Comparison of ENCODE assay signal across 8 cellular contexts in genomic region chr17:44774271-44775135, GRCh38. TPM values are rescaled to one million over a fixed set of nuclear protein-coding genes. Genes with fewer than 3 reads are reported as not detected.
DNase-seq lines count a peak whose midpoint lies in the region; ATAC-seq, FAIRE-seq and TF ChIP-seq lines count a peak whose summit lies in the region.

No MANE protein-coding gene starts in this region.

- H3K23me2 ChIP-seq in H1 (ENCODE audit: low read depth, low read length): peaks cover 6% of the 10 kb centered on the region; the same call in 1 of the 2 replicates

- no peaks in the 10 kb centered on the region for H3K79me2 ChIP-seq in H1 (ENCODE audit: control insufficient read depth in 1 of 2, insufficient read depth in 2 of 2, low read length in 2 of 2)

- H2BK12ac ChIP-seq in H1 (ENCODE audit: low read depth, low read length): 0 out of 2 replicates have a peak overlapping the region, but pooled peaks have one; percentile 39

- DNase-seq in GM10266 (ENCODE audit: extremely low spot score) (peak; percentile 89), HUDEP-2 (lab: John Stamatoyannopoulos, UW; ENCODE audit: unreplicated experiment in 76 of 76) (peak in 68 of 76 experiments; percentile 16 to 89 (median 66)), NOMO-1 (lab: John Stamatoyannopoulos, UW; ENCODE audit: unreplicated experiment in 2 of 2) (peak; percentile 66 to 67), H1 (ENCODE audit: low read depth in 1 of 2, low spot score in 2 of 2) (peak; percentile 56 to 100), mesenteric fat pad (ENCODE audit: low spot score) (peak; percentile 96)
- DNase-seq in activated CD8-positive, alpha-beta memory T cell treated with anti-CD3 and anti-CD28 coated beads for 4 hours (ENCODE audit: low read depth in 2 of 2): peak; percentile 70 to 75
- DNase-seq in stimulated activated CD8-positive, alpha-beta memory T cell treated with anti-CD3 and anti-CD28 coated beads, Interleukin-12 subunit alpha, Interleukin-12 subunit beta, amount 100 ng/mL, for 4 hours (ENCODE audit: low read depth): peak; percentile 70

- peaks cover 3 to 18% (median 12%) of the 10 kb centered on the region in 4 experiments; a peak in 6 of 7 replicates for H3K27me3 ChIP-seq in H1 (replicated peaks in 1 of 4; ENCODE audit: control insufficient read depth in 3 of 4, extremely low read depth in 1 of 4, insufficient read depth in 3 of 4, low read length in 3 of 4)

- H3K4ac ChIP-seq in H1 (replicated peaks; ENCODE audit: insufficient read length, low read depth, low read length): no peak overlapping the region

- no peak overlapping the region for H4K5ac ChIP-seq in H1 (ENCODE audit: insufficient read length, low read depth, low read length)

- no peak overlapping the region for H3K27ac ChIP-seq in H1 (ENCODE audit: low read depth, low read length)

- no peak overlapping the region for H3K56ac ChIP-seq in H1 (replicated peaks; ENCODE audit: insufficient read length, low read depth, low read length)

- no peak overlapping the region for H2BK120ac ChIP-seq in H1 (replicated peaks; ENCODE audit: low read depth, low read length)

- TF ChIP-seq CTCF in GM10266 (IDR thresholded peaks at IDR 0.05; ENCODE audit: control insufficient read depth, insufficient read depth, low read depth, missing control alignments): peak; percentile 100
- peak; percentile 97 to 99 (median 99) for TF ChIP-seq CTCF in H1 (IDR thresholded peaks at IDR 0.05; ENCODE audit: control extremely low read depth in 1 of 3, insufficient read depth in 1 of 3, low read depth in 1 of 3, low read length in 3 of 3)

- WGBS in H1 (ENCODE audit: extremely low coverage in 1 of 2, insufficient coverage in 1 of 2, insufficient read length in 1 of 2, insufficient replicate concordance in 2 of 2, low coverage in 1 of 2, low lambda C conversion rate in 2 of 2, missing lambda C conversion rate in 1 of 2), 2 experiments: 41% methylated on average over 40 of the region's 42 CpGs; no CpG with 5 or more reads in 1 of the 2 experiments

- H3K9me3 ChIP-seq in H1 (ENCODE audit: insufficient read depth in 2 of 2, low read depth in 1 of 2, low read length in 1 of 2): no peaks in the 10 kb centered on the region

- H3K4me1 ChIP-seq in H1 (replicated peaks in 1 of 4; ENCODE audit: control insufficient read depth in 3 of 4, insufficient read depth in 4 of 4, low read length in 3 of 4): peaks cover 0 to 11% (median 3%) of the 10 kb centered on the region in 4 experiments; a peak in 5 of 7 replicates

- peak overlapping the region; percentile 16 to 94 for H3K4me2 ChIP-seq in H1 (ENCODE audit: insufficient read depth in 1 of 2, low read depth in 2 of 2, low read length in 2 of 2)

- H2BK5ac ChIP-seq in H1 (ENCODE audit: low read depth, low read length): 0 out of 2 replicates have a peak overlapping the region, but pooled peaks have one; percentile 44

- no peak for ATAC-seq in GM21360 (IDR thresholded peaks at IDR 0.05; ENCODE audit: unreplicated experiment)

- H3K4me3 ChIP-seq in H1 (ENCODE audit: extremely low read depth in 1 of 4, insufficient read depth in 2 of 4, low read depth in 3 of 4, low read length in 4 of 4): peak overlapping the region; percentile 45 to 76 (median 59)

- H2BK20ac ChIP-seq in H1 (ENCODE audit: low read length): no peak overlapping the region

- peak overlapping the region in 2 of 4 experiments; percentile 33 to 51; a peak in 4 of 7 replicates for H3K9ac ChIP-seq in H1 (replicated peaks in 1 of 4; ENCODE audit: extremely low read depth in 1 of 4, low read depth in 3 of 4, low read length in 3 of 4)

- H4K91ac ChIP-seq in H1 (replicated peaks; ENCODE audit: insufficient read length, low read length): no peak overlapping the region

- peak; percentile 98 to 99 for TF ChIP-seq RAD21 in H1 (IDR thresholded peaks at IDR 0.05 in 1 of 2, conservative IDR thresholded peaks at IDR 0.05 in 1 of 2; ENCODE audit: low read depth in 2 of 2, low read length in 2 of 2)

- no peaks in the 10 kb centered on the region for H3K36me3 ChIP-seq in H1 (ENCODE audit: control insufficient read depth in 2 of 4, insufficient read depth in 4 of 4, low read length in 3 of 4)

- no peak overlapping the region for H3K23ac ChIP-seq in H1 (ENCODE audit: insufficient read length)

- H3K79me1 ChIP-seq in H1 (ENCODE audit: low read depth, low read length): no peaks in the 10 kb centered on the region

- POLR2A ChIA-PET in H1 (lab: Charles Lee; ENCODE audit: partially characterized antibody): interaction anchor here (0.8 to 2.4 kb wide), 15 partner anchors 8 to 245 kb away, joined by 3 to 14 read pairs (median 4); partner anchors contain the start of genes ADAM11 and GJC1

- no peak overlapping the region; the same call in 1 of the 2 replicates for H2AFZ ChIP-seq in H1 (ENCODE audit: low read length)

- CTCF ChIA-PET in H1 (lab: Charles Lee; ENCODE audit: partially characterized antibody): interaction anchor here (0.6 to 26.7 kb wide), 14 partner anchors 9 to 179 kb away, joined by 3 to 577 read pairs (median 5); partner anchors contain the start of genes ADAM11 and HIGD1B

- no peak overlapping the region for H3K14ac ChIP-seq in H1 (ENCODE audit: insufficient read length)

- H2BK15ac ChIP-seq in H1 (ENCODE audit: low read length): peak overlapping the region; percentile 72; the same call in 1 of the 2 replicates

- TF ChIP-seq EP300 in H1 (IDR thresholded peaks at IDR 0.05; ENCODE audit: borderline replicate concordance in 1 of 2, low read depth in 2 of 2, low read length in 2 of 2): no peak

- no peak; a peak in 1 of 3 replicates for TF ChIP-seq POLR2A in H1 (IDR thresholded peaks at IDR 0.05; ENCODE audit: control extremely low read depth in 1 of 2, low read depth in 2 of 2, low read length in 2 of 2)

- FAIRE-seq in H1 (lab: Jason Lieb, UNC): no peak

- no peak overlapping the region for H2AK5ac ChIP-seq in H1 (ENCODE audit: low read depth, low read length)

- peak overlapping the region; percentile 83; the same call in 1 of the 2 replicates for H3K18ac ChIP-seq in H1 (ENCODE audit: extremely low read depth, low read length)

- H4K20me1 ChIP-seq in H1 (replicated peaks in 1 of 2; ENCODE audit: control insufficient read depth in 1 of 2, insufficient read depth in 2 of 2, low read length in 2 of 2): peaks cover 0 to 2% of the 10 kb centered on the region in 2 experiments

- H4K8ac ChIP-seq in H1 (ENCODE audit: extremely low read depth, insufficient read depth, low read length): peak overlapping the region; percentile 19; the same call in 1 of the 2 replicates

TF ChIP-seq in H1, 55 proteins besides CTCF, POLR2A, EP300 and RAD21 (continues in another document):
- TF ChIP-seq KDM1A (IDR thresholded peaks at IDR 0.05; ENCODE audit: borderline replicate concordance, low read length) (no peak), KDM5A (IDR thresholded peaks at IDR 0.05; ENCODE audit: low read length) (peak; percentile 7; the same call in 1 of the 2 replicates), GABPA (IDR thresholded peaks at IDR 0.05; ENCODE audit: borderline replicate concordance, insufficient read depth, low read length) (no peak), SIX5 (IDR thresholded peaks at IDR 0.05; ENCODE audit: low read depth, low read length) (no peak), TAF7 (optimal IDR thresholded peaks at IDR 0.05; ENCODE audit: borderline replicate concordance, low read depth, low read length) (no peak), CTBP2 (IDR thresholded peaks at IDR 0.05; ENCODE audit: borderline replicate concordance, insufficient read depth, insufficient read length, low read length) (no peak), BACH1 (IDR thresholded peaks at IDR 0.05; ENCODE audit: low read length) (no peak), TCF12 (IDR thresholded peaks at IDR 0.05; ENCODE audit: low read depth, low read length) (no peak), ZNF274 (IDR thresholded peaks at IDR 0.05; ENCODE audit: borderline replicate concordance, extremely low read depth, low read length) (no peak), CBX8 (IDR thresholded peaks at IDR 0.05; ENCODE audit: borderline replicate concordance, low read depth, low read length) (no peak), E2F6 (IDR thresholded peaks at IDR 0.05) (peak; percentile 46; the same call in 1 of the 2 replicates), EZH2 (IDR thresholded peaks at IDR 0.05; ENCODE audit: low read depth, low read length, severe bottlenecking) (no peak), POU5F1 (IDR thresholded peaks at IDR 0.05; ENCODE audit: low read depth, low read length) (no peak), MAFK (IDR thresholded peaks at IDR 0.05; ENCODE audit: low read depth, low read length) (no peak), SRF (IDR thresholded peaks at IDR 0.05; ENCODE audit: low read depth, low read length) (0 out of 2 replicates have a peak, but pooled peaks have one; percentile 20), JUN (IDR thresholded peaks at IDR 0.05; ENCODE audit: low read depth, low read length) (no peak), SP1 (IDR thresholded peaks at IDR 0.05; ENCODE audit: low read depth, low read length) (no peak)

RNA-seq across cellular contexts. Expression of gene ADAM11, which starts 15.7 kb away (rescaled TPM):
- 2.8 and 2.9 TPM in 2 replicates for total RNA-seq in H1 (2021; fragmentation: NEBNext Ultra II Directional; extraction: Animal tissue kit (Norgen Biotek cat#: 25700))
- polyA plus RNA-seq in H1 (2011; rRNA removed): 2.3 and 2.7 TPM in 2 replicates
- polyA plus RNA-seq in H1 (2011; cell fraction: cytosol; rRNA removed): 2.4 TPM
- 21.8 TPM for polyA plus RNA-seq in H1 (2011; cell fraction: nucleus; rRNA removed)
- 3.5 to 5.7 TPM (median 4.1 TPM) in 4 replicates for polyA plus RNA-seq in H1 (2012, experiment 1 of 2)
- polyA plus RNA-seq in H1 (2012, experiment 2 of 2): 2.1 TPM
- polyA plus RNA-seq in H1 (2013, experiment 1 of 2): 1.1 TPM
- polyA plus RNA-seq in H1 (2013, experiment 2 of 2): 0.92 TPM
- 1.6 and 1.8 TPM in 2 replicates for polyA minus RNA-seq in H1 (2011; rRNA and poly(A)+ RNA removed)
- 2.6 TPM for polyA minus RNA-seq in H1 (2011; cell fraction: cytosol; rRNA and poly(A)+ RNA removed)
- polyA minus RNA-seq in H1 (2011; cell fraction: nucleus; rRNA and poly(A)+ RNA removed): 3.7 TPM
- 0.67 TPM for total RNA-seq in mesenteric fat pad

RNA-seq across cellular contexts. Expression of gene GJC1, which starts 55.6 kb away (rescaled TPM):
- 154 and 156 TPM in 2 replicates for total RNA-seq in H1 (2021; fragmentation: NEBNext Ultra II Directional; extraction: Animal tissue kit (Norgen Biotek cat#: 25700))
- polyA plus RNA-seq in H1 (2011; rRNA removed): 22.1 and 29.1 TPM in 2 replicates
- polyA plus RNA-seq in H1 (2011; cell fraction: cytosol; rRNA removed): 38.6 TPM
- polyA plus RNA-seq in H1 (2011; cell fraction: nucleus; rRNA removed): 31.1 TPM
- 55.4 to 86.8 TPM (median 72.4 TPM) in 4 replicates for polyA plus RNA-seq in H1 (2012, experiment 1 of 2)
- 19.3 TPM for polyA plus RNA-seq in H1 (2012, experiment 2 of 2)
- 77.7 TPM for polyA plus RNA-seq in H1 (2013, experiment 1 of 2)
- polyA plus RNA-seq in H1 (2013, experiment 2 of 2): 81.2 TPM
- 185 and 238 TPM in 2 replicates for polyA minus RNA-seq in H1 (2011; rRNA and poly(A)+ RNA removed)
- 63.6 TPM for polyA minus RNA-seq in H1 (2011; cell fraction: cytosol; rRNA and poly(A)+ RNA removed)
- 42.5 TPM for polyA minus RNA-seq in H1 (2011; cell fraction: nucleus; rRNA and poly(A)+ RNA removed)
- 17.1 TPM for total RNA-seq in mesenteric fat pad
